17 cellular contexts compared by ENCODE assay signal in genomic region chr11:45671246-45672171, GRCh38. TPM values are rescaled to one million over a fixed set of nuclear protein-coding genes. Genes with fewer than 3 reads are reported as not detected.
DNase-seq lines count a peak whose midpoint lies in the region; ATAC-seq and TF ChIP-seq lines count a peak whose summit lies in the region.
"Had no signal": no experiment of that assay in that cellular context is flagged by ENCODE, and none has a peak within 500 bp of the region (broad histone marks: within the 10 kb centered on the region; RNA-seq: fewer than 3 reads in every experiment).

No MANE protein-coding gene starts in this region.

- DNase-seq in DMS53 (lab: John Stamatoyannopoulos, UW) = peak; percentile 34
- no peak for DNase-seq in DMS53 treated with DMSO at 0.1 percent for 48 hours (lab: John Stamatoyannopoulos, UW; ENCODE audit: unreplicated experiment)
- DNase-seq in astrocyte of the spinal cord (ENCODE audit: low read depth, low spot score) = no peak
- peak; percentile 96 for DNase-seq in medulla oblongata (ENCODE audit: extremely low spot score)
- peak; percentile 54 to 65 for DNase-seq in thyroid gland
- no peak for DNase-seq in activated CD8-positive, alpha-beta memory T cell treated with anti-CD3 and anti-CD28 coated beads for 24 hours
- no peak for DNase-seq in SJCRH30
- DNase-seq: 8988T; activated CD4-positive, alpha-beta T cell treated with anti-CD3 and anti-CD28 coated beads for 36 hours; activated naive CD8-positive, alpha-beta T cell treated with anti-CD3 and anti-CD28 coated beads, Interleukin-2, amount 10 ng/mL, durations not matched to agents 7 days and 5 days; activated T-cell treated with anti-CD3 and anti-CD28 coated beads for 4 hours; CD8-positive, alpha-beta T cell; NCI-H187 treated with DMSO at 0.1 percent for 48 hours; T-helper 2 cell had no signal

- TF ChIP-seq CTCF in astrocyte of the spinal cord (IDR thresholded peaks at IDR 0.05; ENCODE audit: low read depth, low read length) (peak; percentile 3), thyroid gland (IDR thresholded peaks at IDR 0.05) (peak in 3 of 6 experiments; percentile 12 to 24 (median 15))

- H3K4me3 ChIP-seq in astrocyte of the spinal cord (ENCODE audit: low read depth, low read length) = no peak overlapping the region
- no peak overlapping the region for H3K4me3 ChIP-seq in thyroid gland (replicated peaks in 1 of 3)
- H3K4me3 ChIP-seq in SJCRH30 = no peak overlapping the region
- H3K4me3 ChIP-seq: gastroesophageal sphincter had no signal

- H3K27me3 ChIP-seq in thyroid gland (no peaks in the 10 kb centered on the region), SJCRH30 (peaks cover 25% of the 10 kb centered on the region)
- H3K27me3 ChIP-seq: gastroesophageal sphincter had no signal

- in situ Hi-C loops in astrocyte of the spinal cord (cut with HindIII; ENCODE audit: low sequenced_read_pairs) = loop anchor here (25.0 kb wide), 1 partner anchor 284 kb away; no protein-coding TSS in a partner anchor

- H3K27ac ChIP-seq in thyroid gland (peak overlapping the region; percentile 58 to 74 (median 62)), SJCRH30 (no peak overlapping the region)
- H3K27ac ChIP-seq: gastroesophageal sphincter, RWPE1 had no signal

- no peaks in the 10 kb centered on the region for H3K36me3 ChIP-seq in thyroid gland
- no peaks in the 10 kb centered on the region for H3K36me3 ChIP-seq in SJCRH30
- H3K36me3 ChIP-seq: gastroesophageal sphincter had no signal

- 69 to 70% methylated on average over 8 to 12 of the region's 12 CpGs for WGBS in thyroid gland, 2 donors

- no peak for ATAC-seq in GM18861 (IDR thresholded peaks at IDR 0.05; ENCODE audit: unreplicated experiment)
- ATAC-seq: activated CD4-positive, alpha-beta T cell treated with anti-CD3 and anti-CD28 coated beads for 36 hours; CD8-positive, alpha-beta T cell; gastroesophageal sphincter had no signal

- TF ChIP-seq POLR2A in thyroid gland (IDR thresholded peaks at IDR 0.05) = no peak

- H3K9me3 ChIP-seq in thyroid gland (no peaks in the 10 kb centered on the region), SJCRH30 (replicated peaks) (no peaks in the 10 kb centered on the region)
- H3K9me3 ChIP-seq: gastroesophageal sphincter had no signal

- intact Hi-C loops in thyroid gland (cut with DNase I) = no loop called here

- peaks cover 53 to 57% of the 10 kb centered on the region in 2 donors for H3K4me1 ChIP-seq in thyroid gland
- H3K4me1 ChIP-seq in SJCRH30 = no peaks in the 10 kb centered on the region
- H3K4me1 ChIP-seq: gastroesophageal sphincter had no signal

RNA-seq across cellular contexts. Expression of gene CHST1, which starts 6.1 kb away (rescaled TPM):
- total RNA-seq in thyroid gland = 10 to 100 TPM; 19.3 to 28.9 (median 25.0) TPM
- not detected in 2 replicates for total RNA-seq in SJCRH30 (2014; rRNA removed; shearing (Covaris generic))
- total RNA-seq: activated naive CD8-positive, alpha-beta T cell treated with anti-CD3 and anti-CD28 coated beads, Interleukin-2, amount 10 ng/mL, durations not matched to agents 7 days and 5 days; CD8-positive, alpha-beta T cell had no signal

Comparison
In these comparisons a context has a peak if more than half of its experiments do, and no peak if none do; other contexts are left out.
1. DNase-seq: peak in DMS53 (single experiment), medulla oblongata (single experiment) and thyroid gland (2 of 2); none in DMS53 treated with DMSO at 0.1 percent for 48 hours (single experiment), astrocyte of the spinal cord (single experiment), activated CD8-positive, alpha-beta memory T cell treated with anti-CD3 and anti-CD28 coated beads for 24 hours (single experiment) and SJCRH30 (0 of 2).
2. RNA of gene CHST1, which starts 6.1 kb away (total RNA-seq): 19.3 to 28.9 TPM in thyroid gland; not detected in SJCRH30; every median in the first group is over 10 times any median in the second.